In genomic region chr10:30430544-30431298, GRCh38 we compare ENCODE assay signal across 12 cellular contexts. TPM values are rescaled to one million over a fixed set of nuclear protein-coding genes. Genes with fewer than 3 reads are reported as not detected.
DNase-seq lines count a peak whose midpoint lies in the region; TF ChIP-seq lines count a peak whose summit lies in the region.
"Had no signal": no experiment of that assay in that cellular context is flagged by ENCODE, and none has a peak within 500 bp of the region (broad histone marks: within the 10 kb centered on the region; RNA-seq: fewer than 3 reads in every experiment).

No MANE protein-coding gene starts in this region.

- WGBS in esophagus squamous epithelium, 2 donors, result 83 to 90% methylated on average over 12 of the region's 12 CpGs

- no peaks in the 10 kb centered on the region for H4K20me1 ChIP-seq in DOHH2 (ENCODE audit: control insufficient read depth, insufficient read depth, low read depth, low read length)

- TF ChIP-seq CTCF in DOHH2 (IDR thresholded peaks at IDR 0.05; ENCODE audit: low read depth, low read length, poor library complexity, severe bottlenecking) (no peak), esophagus squamous epithelium (IDR thresholded peaks at IDR 0.05) (no peak)

- peaks cover 7% of the 10 kb centered on the region for H3K79me2 ChIP-seq in DOHH2 (ENCODE audit: control insufficient read depth, low read length)

- H3K4me3 ChIP-seq in DOHH2 (ENCODE audit: low read length) (peak overlapping the region; percentile 52; the same call in 1 of the 2 replicates), esophagus squamous epithelium (no peak overlapping the region), skin epidermis (peak overlapping the region in 1 of 7 experiments; percentile 10)
- H3K4me3 ChIP-seq: mucosa of descending colon had no signal

- no peak for TF ChIP-seq POLR2A in esophagus squamous epithelium (IDR thresholded peaks at IDR 0.05)

- H3K4me2 ChIP-seq in DOHH2 (ENCODE audit: low read length), result peak overlapping the region; percentile 60

- peak; percentile 47 for DNase-seq in NOMO-1 treated with dmso at 0.1 percent for 144 hours (lab: John Stamatoyannopoulos, UW; ENCODE audit: unreplicated experiment)
- no peak for DNase-seq in esophagus squamous epithelium (lab: John Stamatoyannopoulos, UW)
- DNase-seq in occipital lobe (lab: John Stamatoyannopoulos, UW), result no peak
- no peak for DNase-seq in HPDE6-E6E7 (ENCODE audit: extremely low spot score)
- no peak for DNase-seq in NCI-H1105 treated with DMSO at 0.1 percent for 48 hours (lab: John Stamatoyannopoulos, UW)
- DNase-seq: activated effector memory CD4-positive, alpha-beta T cell treated with Interleukin-2 at 50 U/mL for 16 hours; stimulated activated CD4-positive, alpha-beta T cell treated with anti-CD3 and anti-CD28 coated beads, Interleukin-1b, Interleukin-23, amount 100 ng/mL, for 48 hours; stimulated activated naive CD8-positive, alpha-beta T cell treated with anti-CD3 and anti-CD28 coated beads, Interleukin-15, amount 100 ng/mL, for 72 hours had no signal

- H3K9me3 ChIP-seq in DOHH2 (ENCODE audit: control insufficient read depth, insufficient read depth, low read length) (no peaks in the 10 kb centered on the region), esophagus squamous epithelium (no peaks in the 10 kb centered on the region)
- H3K9me3 ChIP-seq: mucosa of descending colon had no signal

- H3K27me3 ChIP-seq in DOHH2 (ENCODE audit: control insufficient read depth, low read length) (no peaks in the 10 kb centered on the region), esophagus squamous epithelium (no peaks in the 10 kb centered on the region)

- peaks cover 68% of the 10 kb centered on the region for H3K4me1 ChIP-seq in DOHH2 (ENCODE audit: control insufficient read depth, low read length)
- peaks cover 5 to 44% (median 17%) of the 10 kb centered on the region in 3 donors for H3K4me1 ChIP-seq in esophagus squamous epithelium

- H3K36me3 ChIP-seq in DOHH2 (ENCODE audit: control insufficient read depth, low read length) (no peaks in the 10 kb centered on the region), esophagus squamous epithelium (no peaks in the 10 kb centered on the region)

- H3K9me2 ChIP-seq in DOHH2 (replicated peaks; ENCODE audit: control insufficient read depth, low read length), result no peaks in the 10 kb centered on the region

- intact Hi-C loops in esophagus squamous epithelium (cut with DNase I), result no loop called here

- peaks cover 8% of the 10 kb centered on the region for H3F3A ChIP-seq in DOHH2 (ENCODE audit: control insufficient read depth, insufficient read depth)

- no peak overlapping the region for H3K27ac ChIP-seq in DOHH2 (ENCODE audit: low read depth, low read length)
- H3K27ac ChIP-seq in esophagus squamous epithelium, result peak overlapping the region; percentile 85 to 100 (median 99)
- H3K27ac ChIP-seq in skin epidermis, result peak overlapping the region in 16 of 21 experiments; percentile 6 to 100 (median 70)
- H3K27ac ChIP-seq: VCaP had no signal

RNA-seq across cellular contexts. Expression of gene MAP3K8, which starts 3.3 kb away (rescaled TPM):
- total RNA-seq in esophagus squamous epithelium (10 to 100 TPM in 3 of 4 donors, 1 to 10 TPM in 1; 9.4 to 20.6 (median 17.9) TPM), occipital lobe (8.0 TPM)
